ENCODE assay signal across 27 cellular contexts in genomic region chr12:53481108-53481442, GRCh38. TPM values are rescaled to one million over a fixed set of nuclear protein-coding genes. Genes with fewer than 3 reads are reported as not detected.
DNase-seq lines count a peak whose midpoint lies in the region; ATAC-seq and TF ChIP-seq lines count a peak whose summit lies in the region.
"Had no signal": no experiment of that assay in that cellular context is flagged by ENCODE, and none has a peak within 500 bp of the region (broad histone marks: within the 10 kb centered on the region; RNA-seq: fewer than 3 reads in every experiment).

No MANE protein-coding gene starts in this region.

- H3K9me3 Mint-ChIP-seq in chondrocyte (ENCODE audit: low read depth) (no peaks in the 10 kb centered on the region), neural progenitor cell (no peaks in the 10 kb centered on the region)
- H3K9me3 Mint-ChIP-seq in T-helper 2 cell treated with Interferon-gamma antibody and Interleukin-4, amounts not matched to agents 5 μg/mL and 100 μg/mL, for 36 hours: no peaks in the 10 kb centered on the region
- H3K9me3 Mint-ChIP-seq: activated CD8-positive, alpha-beta T cell treated with anti-CD3 and anti-CD28 coated beads for 36 hours; IgD-negative memory B cell; stimulated activated naive B cell treated with anti-CD40 and anti-IgM and Interleukin-4, amounts not matched to agents 10 μg/mL and 1 μg/mL and 100 μg/mL, for 72 hours; T-helper 1 cell treated with Interleukin-12 subunit alpha and Interleukin-12 subunit beta and Interleukin-4 antibody, amounts not matched to agents 30 μg/mL and 1 μg/mL, for 36 hours had no signal

- H3F3A ChIP-seq in neural progenitor cell (ENCODE audit: low read depth): peaks cover 93% of the 10 kb centered on the region

- H3K27me3 Mint-ChIP-seq in chondrocyte (ENCODE audit: low read depth) (no peaks in the 10 kb centered on the region), neural progenitor cell (ENCODE audit: insufficient read depth, low read depth) (peaks cover 3% of the 10 kb centered on the region)
- H3K27me3 Mint-ChIP-seq in T-helper 2 cell treated with Interferon-gamma antibody and Interleukin-4, amounts not matched to agents 5 μg/mL and 100 μg/mL, for 36 hours (ENCODE audit: low read depth): no peaks in the 10 kb centered on the region
- H3K27me3 Mint-ChIP-seq: activated CD8-positive, alpha-beta T cell treated with anti-CD3 and anti-CD28 coated beads for 36 hours; IgD-negative memory B cell; stimulated activated naive B cell treated with anti-CD40 and anti-IgM and Interleukin-4, amounts not matched to agents 10 μg/mL and 1 μg/mL and 100 μg/mL, for 72 hours had no signal

- H3K27ac ChIP-seq in neural progenitor cell: peak overlapping the region; percentile 17
- H3K27ac ChIP-seq: BLaER1 treated with 17β-estradiol and CSF1 and Interleukin-3, amounts not matched to agents 10 nM and 100 nM had no signal

- no peak overlapping the region for H3K9ac ChIP-seq in neural progenitor cell

- H3K4me1 ChIP-seq in neural progenitor cell: peaks cover 47% of the 10 kb centered on the region
- H3K4me1 ChIP-seq: breast epithelium had no signal

- intact Hi-C loops in posterior cingulate gyrus (cut with DNase I): no loop called here

- H4K20me1 ChIP-seq in neural progenitor cell (ENCODE audit: low read depth): peaks cover 89% of the 10 kb centered on the region

- H3K4me3 ChIP-seq in neural progenitor cell: no peak overlapping the region
- H3K4me3 ChIP-seq: BLaER1 treated with 17β-estradiol and CSF1 and Interleukin-3, amounts not matched to agents 10 nM and 100 nM; breast epithelium; mucosa of descending colon; SK-N-MC; suprapubic skin had no signal

- no peak overlapping the region for H2AFZ ChIP-seq in neural progenitor cell (replicated peaks)

- H3K4me3 Mint-ChIP-seq in chondrocyte (ENCODE audit: unreplicated experiment) (no peak overlapping the region), neural progenitor cell (no peak overlapping the region)
- H3K4me3 Mint-ChIP-seq in T-helper 2 cell treated with Interferon-gamma antibody and Interleukin-4, amounts not matched to agents 5 μg/mL and 100 μg/mL, for 36 hours: no peak overlapping the region
- H3K4me3 Mint-ChIP-seq: activated CD8-positive, alpha-beta T cell treated with anti-CD3 and anti-CD28 coated beads for 36 hours; IgD-negative memory B cell; stimulated activated naive B cell treated with anti-CD40 and anti-IgM and Interleukin-4, amounts not matched to agents 10 μg/mL and 1 μg/mL and 100 μg/mL, for 72 hours; T-helper 1 cell treated with Interleukin-12 subunit alpha and Interleukin-12 subunit beta and Interleukin-4 antibody, amounts not matched to agents 30 μg/mL and 1 μg/mL, for 36 hours had no signal

- H3K79me2 ChIP-seq in neural progenitor cell (ENCODE audit: low read depth): peaks cover 44% of the 10 kb centered on the region

- peak; percentile 2 for DNase-seq in stimulated activated CD4-positive, alpha-beta T cell treated with anti-CD3 and anti-CD28 coated beads, Interleukin-15, amount 100 ng/mL, for 24 hours
- DNase-seq in stimulated activated CD4-positive, alpha-beta T cell treated with anti-CD3 and anti-CD28 coated beads, Interleukin-4, amount 100 ng/mL, for 4 hours: no peak
- DNase-seq in chondrocyte (ENCODE audit: low spot score): no peak
- DNase-seq in neural progenitor cell (ENCODE audit: low spot score): no peak
- DNase-seq in NAMALWA (ENCODE audit: low spot score): no peak
- DNase-seq in T-helper 2 cell treated with Interferon-gamma antibody and Interleukin-4, amounts not matched to agents 5 μg/mL and 100 μg/mL, for 36 hours (ENCODE audit: low spot score): no peak
- DNase-seq in posterior cingulate gyrus: no peak
- DNase-seq: activated CD4-positive, alpha-beta T cell treated with anti-CD3 and anti-CD28 coated beads for 1 hour; activated CD8-positive, alpha-beta T cell treated with anti-CD3 and anti-CD28 coated beads for 36 hours; amniotic stem cell; cortex of kidney; DND-41; mucosa of descending colon; NCI-H1436; NCI-H510A treated with DMSO at 0.1 percent for 48 hours; stimulated activated CD4-positive, alpha-beta T cell treated with anti-CD3 and anti-CD28 coated beads, Interleukin-2, amount 100 ng/mL, for 48 hours; stimulated activated naive B cell treated with anti-CD40 and anti-IgM and Interleukin-4, amounts not matched to agents 10 μg/mL and 1 μg/mL and 100 μg/mL, for 72 hours had no signal

- TF ChIP-seq CTCF in chondrocyte (IDR thresholded peaks at IDR 0.05) (no peak), neural progenitor cell (IDR thresholded peaks at IDR 0.05) (no peak)

- H3K4me1 Mint-ChIP-seq in chondrocyte (ENCODE audit: low read depth) (peaks cover 48% of the 10 kb centered on the region), neural progenitor cell (peaks cover 35% of the 10 kb centered on the region)
- H3K4me1 Mint-ChIP-seq in T-helper 2 cell treated with Interferon-gamma antibody and Interleukin-4, amounts not matched to agents 5 μg/mL and 100 μg/mL, for 36 hours (ENCODE audit: low read depth): peaks cover 5% of the 10 kb centered on the region

- H3K36me3 Mint-ChIP-seq in chondrocyte (ENCODE audit: low read depth) (peaks cover 32% of the 10 kb centered on the region), neural progenitor cell (peaks cover 57% of the 10 kb centered on the region)
- H3K36me3 Mint-ChIP-seq in T-helper 2 cell treated with Interferon-gamma antibody and Interleukin-4, amounts not matched to agents 5 μg/mL and 100 μg/mL, for 36 hours (ENCODE audit: low read depth): peaks cover 65% of the 10 kb centered on the region

- H3K27me3 ChIP-seq in neural progenitor cell: no peaks in the 10 kb centered on the region
- H3K27me3 ChIP-seq: BLaER1 treated with 17β-estradiol and CSF1 and Interleukin-3, amounts not matched to agents 10 nM and 100 nM; breast epithelium; suprapubic skin had no signal

- peak overlapping the region; percentile 36 for H3K27ac Mint-ChIP-seq in chondrocyte (ENCODE audit: unreplicated experiment)
- no peak overlapping the region for H3K27ac Mint-ChIP-seq in neural progenitor cell
- no peak overlapping the region for H3K27ac Mint-ChIP-seq in T-helper 2 cell treated with Interferon-gamma antibody and Interleukin-4, amounts not matched to agents 5 μg/mL and 100 μg/mL, for 36 hours
- H3K27ac Mint-ChIP-seq: activated CD8-positive, alpha-beta T cell treated with anti-CD3 and anti-CD28 coated beads for 36 hours; T-helper 1 cell treated with Interleukin-12 subunit alpha and Interleukin-12 subunit beta and Interleukin-4 antibody, amounts not matched to agents 30 μg/mL and 1 μg/mL, for 36 hours had no signal

- H3K36me3 ChIP-seq in neural progenitor cell: peaks cover 31% of the 10 kb centered on the region
- H3K36me3 ChIP-seq: breast epithelium had no signal

- ATAC-seq in HG03039 (IDR thresholded peaks at IDR 0.05; ENCODE audit: unreplicated experiment): no peak
- ATAC-seq: activated CD8-positive, alpha-beta T cell treated with anti-CD3 and anti-CD28 coated beads for 36 hours; mucosa of descending colon; stimulated activated naive B cell treated with anti-CD40 and anti-IgM and Interleukin-4, amounts not matched to agents 10 μg/mL and 1 μg/mL and 100 μg/mL, for 72 hours had no signal

- H3K9me3 ChIP-seq in neural progenitor cell (ENCODE audit: low read depth): no peaks in the 10 kb centered on the region
- H3K9me3 ChIP-seq: BLaER1 treated with 17β-estradiol and CSF1 and Interleukin-3, amounts not matched to agents 10 nM and 100 nM; breast epithelium; mucosa of descending colon; suprapubic skin had no signal

- no peak overlapping the region for H3K4me2 ChIP-seq in neural progenitor cell

RNA-seq across cellular contexts. Expression of gene MAP3K12, which starts 18.2 kb away (rescaled TPM):
- total RNA-seq in chondrocyte: 25.5 to 30.6 TPM (median 26.9 TPM) in 3 replicates
- 17.2 and 24.5 TPM in 2 replicates for total RNA-seq in neural progenitor cell (ENCODE audit: low replicate concordance)

RNA-seq across cellular contexts. Expression of gene TARBP2, which starts 20.0 kb away (rescaled TPM):
- total RNA-seq in chondrocyte: 23.5 to 34.0 TPM (median 24.1 TPM) in 3 replicates
- 32.4 and 72.4 TPM in 2 replicates for total RNA-seq in neural progenitor cell (ENCODE audit: low replicate concordance)

RNA-seq across cellular contexts. Expression of gene NPFF, which starts 26.2 kb away (rescaled TPM):
- total RNA-seq in chondrocyte (0.92 TPM in 1 of 3 replicates, not detected in the others), neural progenitor cell (ENCODE audit: low replicate concordance) (not detected in 2 replicates)
- total RNA-seq: activated CD8-positive, alpha-beta T cell treated with anti-CD3 and anti-CD28 coated beads for 36 hours; lower leg skin; M059J; mucosa of descending colon; pulmonary artery endothelial cell; suprapubic skin had no signal

RNA-seq across cellular contexts. Expression of gene PCBP2, which starts 29.2 kb away (rescaled TPM):
- total RNA-seq in chondrocyte (601 to 638 TPM (median 611 TPM) in 3 replicates), neural progenitor cell (ENCODE audit: low replicate concordance) (403 and 435 TPM in 2 replicates)

RNA-seq across cellular contexts. Expression of gene PRR13, which starts 39.5 kb away (rescaled TPM):
- total RNA-seq in chondrocyte (96.2 to 110 TPM (median 102 TPM) in 3 replicates), neural progenitor cell (ENCODE audit: low replicate concordance) (52.2 and 67.2 TPM in 2 replicates)
